ENCODE assay signal across 8 cellular contexts in the genomic region with DNA sequence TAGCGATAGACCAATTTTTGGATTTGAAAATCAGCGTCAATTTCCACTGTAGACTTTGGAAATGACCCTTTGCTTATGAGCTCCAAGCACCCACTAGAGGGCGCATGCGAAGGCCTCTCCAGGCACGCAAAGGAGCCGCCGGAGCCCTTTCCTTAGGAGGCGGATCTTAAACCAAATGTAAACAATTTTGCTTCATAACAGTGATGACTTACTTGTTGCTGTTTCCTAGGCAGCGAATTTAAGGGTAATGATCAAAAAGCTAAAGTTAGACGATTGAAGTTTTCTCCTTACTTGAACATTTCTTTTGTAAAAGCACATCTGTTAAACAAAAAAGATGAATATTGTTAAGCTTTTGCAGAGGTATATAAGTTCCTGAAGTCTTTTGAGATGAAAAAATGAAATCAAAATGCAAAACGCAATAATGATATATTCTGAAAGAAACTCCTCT. TPM values are rescaled to one million over a fixed set of nuclear protein-coding genes. Genes with fewer than 3 reads are reported as not detected.
DNase-seq lines count a peak whose midpoint lies in the region; ATAC-seq and TF ChIP-seq lines count a peak whose summit lies in the region.

No MANE protein-coding gene starts in this region.

- TF ChIP-seq RAD21 in Ishikawa (IDR thresholded peaks at IDR 0.05; ENCODE audit: low read depth), result peak; percentile 62

- no peaks in the 10 kb centered on the region for H3K9me3 ChIP-seq in SJCRH30 (replicated peaks)

- no peak overlapping the region for H3K4me3 ChIP-seq in SJCRH30

- DNase-seq in ELF-1 (ENCODE audit: low read depth, low spot score) (peak; percentile 49), SJCRH30 (peak; percentile 50 to 72), fibroblast of the conjunctiva (ENCODE audit: low read depth) (peak; percentile 74), non-pigmented ciliary epithelial cell (ENCODE audit: low read depth) (peak; percentile 55), superior temporal gyrus (ENCODE audit: extremely low spot score) (peak; percentile 85)
- peak; percentile 55 for DNase-seq in activated T-helper 9 cell treated with anti-CD3 and anti-CD28 coated beads, Interleukin-2, amount 50 U/mL, for 16 hours (ENCODE audit: low read depth)

- H3K27me3 ChIP-seq in SJCRH30, result no peaks in the 10 kb centered on the region

- no peak overlapping the region for H3K27ac ChIP-seq in SJCRH30

- no peak for ATAC-seq in GM19324 (IDR thresholded peaks at IDR 0.05; ENCODE audit: low FRiP score, unreplicated experiment)

- no peaks in the 10 kb centered on the region for H3K36me3 ChIP-seq in SJCRH30

- H3K4me1 ChIP-seq in SJCRH30, result no peaks in the 10 kb centered on the region

- no peak for TF ChIP-seq EP300 in Ishikawa (IDR thresholded peaks at IDR 0.05; ENCODE audit: borderline replicate concordance)

TF ChIP-seq in Ishikawa, 13 proteins besides CTCF, POLR2A, EP300 and RAD21:
- TF ChIP-seq TAF1 (IDR thresholded peaks at IDR 0.05; ENCODE audit: low read depth) (no peak), CEBPB (IDR thresholded peaks at IDR 0.05) (no peak), CREB1 (IDR thresholded peaks at IDR 0.05; ENCODE audit: low read depth) (no peak), ZBTB7A (IDR thresholded peaks at IDR 0.05; ENCODE audit: low read depth) (no peak), EGR1 (IDR thresholded peaks at IDR 0.05) (no peak), TEAD4 (IDR thresholded peaks at IDR 0.05) (no peak), NFIC (IDR thresholded peaks at IDR 0.05) (no peak), FOXM1 (IDR thresholded peaks at IDR 0.05; ENCODE audit: borderline replicate concordance, low read depth) (no peak), YY1 (IDR thresholded peaks at IDR 0.05; ENCODE audit: low read depth) (no peak), TCF12 (IDR thresholded peaks at IDR 0.05; ENCODE audit: low read depth) (no peak)
- TF ChIP-seq, protein P1, sequence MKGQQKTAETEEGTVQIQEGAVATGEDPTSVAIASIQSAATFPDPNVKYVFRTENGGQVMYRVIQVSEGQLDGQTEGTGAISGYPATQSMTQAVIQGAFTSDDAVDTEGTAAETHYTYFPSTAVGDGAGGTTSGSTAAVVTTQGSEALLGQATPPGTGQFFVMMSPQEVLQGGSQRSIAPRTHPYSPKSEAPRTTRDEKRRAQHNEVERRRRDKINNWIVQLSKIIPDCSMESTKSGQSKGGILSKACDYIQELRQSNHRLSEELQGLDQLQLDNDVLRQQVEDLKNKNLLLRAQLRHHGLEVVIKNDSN (IDR thresholded peaks at IDR 0.05), result no peak
- TF ChIP-seq, protein P2, sequence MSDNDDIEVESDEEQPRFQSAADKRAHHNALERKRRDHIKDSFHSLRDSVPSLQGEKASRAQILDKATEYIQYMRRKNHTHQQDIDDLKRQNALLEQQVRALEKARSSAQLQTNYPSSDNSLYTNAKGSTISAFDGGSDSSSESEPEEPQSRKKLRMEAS (IDR thresholded peaks at IDR 0.05), result no peak
- TF ChIP-seq, protein P3, sequence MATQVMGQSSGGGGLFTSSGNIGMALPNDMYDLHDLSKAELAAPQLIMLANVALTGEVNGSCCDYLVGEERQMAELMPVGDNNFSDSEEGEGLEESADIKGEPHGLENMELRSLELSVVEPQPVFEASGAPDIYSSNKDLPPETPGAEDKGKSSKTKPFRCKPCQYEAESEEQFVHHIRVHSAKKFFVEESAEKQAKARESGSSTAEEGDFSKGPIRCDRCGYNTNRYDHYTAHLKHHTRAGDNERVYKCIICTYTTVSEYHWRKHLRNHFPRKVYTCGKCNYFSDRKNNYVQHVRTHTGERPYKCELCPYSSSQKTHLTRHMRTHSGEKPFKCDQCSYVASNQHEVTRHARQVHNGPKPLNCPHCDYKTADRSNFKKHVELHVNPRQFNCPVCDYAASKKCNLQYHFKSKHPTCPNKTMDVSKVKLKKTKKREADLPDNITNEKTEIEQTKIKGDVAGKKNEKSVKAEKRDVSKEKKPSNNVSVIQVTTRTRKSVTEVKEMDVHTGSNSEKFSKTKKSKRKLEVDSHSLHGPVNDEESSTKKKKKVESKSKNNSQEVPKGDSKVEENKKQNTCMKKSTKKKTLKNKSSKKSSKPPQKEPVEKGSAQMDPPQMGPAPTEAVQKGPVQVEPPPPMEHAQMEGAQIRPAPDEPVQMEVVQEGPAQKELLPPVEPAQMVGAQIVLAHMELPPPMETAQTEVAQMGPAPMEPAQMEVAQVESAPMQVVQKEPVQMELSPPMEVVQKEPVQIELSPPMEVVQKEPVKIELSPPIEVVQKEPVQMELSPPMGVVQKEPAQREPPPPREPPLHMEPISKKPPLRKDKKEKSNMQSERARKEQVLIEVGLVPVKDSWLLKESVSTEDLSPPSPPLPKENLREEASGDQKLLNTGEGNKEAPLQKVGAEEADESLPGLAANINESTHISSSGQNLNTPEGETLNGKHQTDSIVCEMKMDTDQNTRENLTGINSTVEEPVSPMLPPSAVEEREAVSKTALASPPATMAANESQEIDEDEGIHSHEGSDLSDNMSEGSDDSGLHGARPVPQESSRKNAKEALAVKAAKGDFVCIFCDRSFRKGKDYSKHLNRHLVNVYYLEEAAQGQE (IDR thresholded peaks at IDR 0.05; ENCODE audit: low read depth), result no peak
TF ChIP-seq in Ishikawa: peak in this region for 0.

RNA-seq across cellular contexts. Expression of a gene that starts 29.2 kb away (rescaled TPM):
- total RNA-seq in SJCRH30 (2014; rRNA removed; shearing (Covaris generic)), result 20.1 and 22.3 TPM in 2 replicates
